In the genomic region with DNA sequence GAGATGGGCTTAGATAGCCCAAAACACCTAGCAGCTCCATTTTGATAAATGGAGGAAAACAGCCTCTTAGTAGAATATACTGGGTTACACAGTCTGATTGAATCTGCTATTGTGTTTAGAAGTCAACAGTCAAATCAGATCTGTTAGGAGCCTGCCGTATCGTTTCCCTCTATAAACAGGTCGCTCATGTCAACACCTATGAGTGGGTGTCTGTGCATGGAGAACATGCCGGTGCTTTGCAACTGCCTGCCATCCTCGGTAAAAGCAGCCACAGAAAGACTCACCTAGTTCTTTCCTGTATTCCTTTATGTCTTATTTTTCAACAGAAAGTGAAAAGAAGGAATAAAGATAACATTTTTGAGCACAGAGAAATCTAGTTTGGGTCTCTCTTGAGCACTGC, we compare ENCODE assay signal across 14 cellular contexts.
A peak's percentile ranks its signal among the peaks of the same experiment; 100 is the strongest.
DNase-seq lines count a peak whose midpoint lies in the region; ATAC-seq and TF ChIP-seq lines count a peak whose summit lies in the region.
"Had no signal": no experiment of that assay in that cellular context is flagged by ENCODE, and none has a peak within 500 bp of the region (broad histone marks: within the 10 kb centered on the region; RNA-seq: fewer than 3 reads in every experiment).

No MANE protein-coding gene starts in this region.

- H3K4me3 Mint-ChIP-seq in activated CD4-positive, alpha-beta T cell treated with anti-CD3 and anti-CD28 coated beads for 36 hours = peak overlapping the region; percentile 48
- H3K4me3 Mint-ChIP-seq in T-helper 2 cell treated with Interferon-gamma antibody and Interleukin-4, amounts not matched to agents 5 μg/mL and 100 μg/mL, for 36 hours = peak overlapping the region; percentile 74
- H3K4me3 Mint-ChIP-seq: naive B cell had no signal

- H3K9me3 ChIP-seq in cardiac muscle cell (ENCODE audit: low read depth) = no peaks in the 10 kb centered on the region
- no peaks in the 10 kb centered on the region for H3K9me3 ChIP-seq in MM.1S (replicated peaks; ENCODE audit: insufficient read depth, low read length)
- H3K9me3 ChIP-seq: thyroid gland had no signal

- H3K27ac ChIP-seq in cardiac muscle cell (peak overlapping the region; percentile 58), MM.1S (ENCODE audit: low read length) (no peak overlapping the region)

- H4K20me1 ChIP-seq in MM.1S (ENCODE audit: insufficient read depth, low read length) = no peaks in the 10 kb centered on the region

- CTCF ChIA-PET in activated CD4-positive, alpha-beta T cell treated with anti-CD3 and anti-CD28 coated beads for 36 hours (lab: Charles Lee) = interaction anchor here (0.5 to 2.7 kb wide), 9 partner anchors 9 to 268 kb away, joined by 3 to 11 read pairs (median 3); no protein-coding TSS in a partner anchor

- peaks cover 25% of the 10 kb centered on the region for H3K79me2 ChIP-seq in MM.1S (ENCODE audit: low read length)

- H3K36me3 Mint-ChIP-seq in activated CD4-positive, alpha-beta T cell treated with anti-CD3 and anti-CD28 coated beads for 36 hours (ENCODE audit: low read depth) = peaks cover 94% of the 10 kb centered on the region
- H3K36me3 Mint-ChIP-seq in T-helper 2 cell treated with Interferon-gamma antibody and Interleukin-4, amounts not matched to agents 5 μg/mL and 100 μg/mL, for 36 hours (ENCODE audit: low read depth) = peaks cover 93% of the 10 kb centered on the region

- H3K27ac Mint-ChIP-seq in activated CD4-positive, alpha-beta T cell treated with anti-CD3 and anti-CD28 coated beads for 36 hours = peak overlapping the region; percentile 89
- H3K27ac Mint-ChIP-seq in T-helper 2 cell treated with Interferon-gamma antibody and Interleukin-4, amounts not matched to agents 5 μg/mL and 100 μg/mL, for 36 hours = peak overlapping the region; percentile 85

- no peaks in the 10 kb centered on the region for H3K27me3 Mint-ChIP-seq in activated CD4-positive, alpha-beta T cell treated with anti-CD3 and anti-CD28 coated beads for 36 hours
- no peaks in the 10 kb centered on the region for H3K27me3 Mint-ChIP-seq in T-helper 2 cell treated with Interferon-gamma antibody and Interleukin-4, amounts not matched to agents 5 μg/mL and 100 μg/mL, for 36 hours (ENCODE audit: low read depth)
- H3K27me3 Mint-ChIP-seq: naive B cell had no signal

- H3K4me1 Mint-ChIP-seq in activated CD4-positive, alpha-beta T cell treated with anti-CD3 and anti-CD28 coated beads for 36 hours = peaks cover 98% of the 10 kb centered on the region
- peaks cover 92% of the 10 kb centered on the region for H3K4me1 Mint-ChIP-seq in T-helper 2 cell treated with Interferon-gamma antibody and Interleukin-4, amounts not matched to agents 5 μg/mL and 100 μg/mL, for 36 hours (ENCODE audit: low read depth)

- H3K36me3 ChIP-seq in cardiac muscle cell (no peaks in the 10 kb centered on the region), MM.1S (replicated peaks; ENCODE audit: insufficient read depth, low read length) (peaks cover 25% of the 10 kb centered on the region; the same call in 1 of the 2 replicates)

- peaks cover 47% of the 10 kb centered on the region for H3K4me1 ChIP-seq in cardiac muscle cell (ENCODE audit: low read depth)
- H3K4me1 ChIP-seq in MM.1S (ENCODE audit: low read length) = peaks cover 21% of the 10 kb centered on the region

- no peak overlapping the region for H3K4me2 ChIP-seq in MM.1S (ENCODE audit: low read depth, low read length)

- H3F3A ChIP-seq in MM.1S (ENCODE audit: insufficient read depth, low read length) = no peaks in the 10 kb centered on the region

- H3K27me3 ChIP-seq in cardiac muscle cell (no peaks in the 10 kb centered on the region), MM.1S (replicated peaks; ENCODE audit: insufficient read depth, low read length) (no peaks in the 10 kb centered on the region)
- H3K27me3 ChIP-seq: thyroid gland had no signal

- TF ChIP-seq CTCF in cardiac muscle cell (IDR thresholded peaks at IDR 0.05; ENCODE audit: low read depth, low read length) (no peak), MM.1S (IDR thresholded peaks at IDR 0.05; ENCODE audit: low read length) (no peak)

- no peak overlapping the region for H3K4me3 ChIP-seq in cardiac muscle cell
- no peak overlapping the region for H3K4me3 ChIP-seq in MM.1S (ENCODE audit: low read length)
- H3K4me3 ChIP-seq: thyroid gland had no signal

- DNase-seq in activated CD4-positive, alpha-beta T cell treated with anti-CD3 and anti-CD28 coated beads for 36 hours = peak; percentile 48
- DNase-seq in activated CD4-positive, alpha-beta T cell treated with anti-CD3 and anti-CD28 coated beads, Interleukin-2, amount 50 U/mL, for 1 hour = no peak
- no peak for DNase-seq in T-helper 2 cell treated with Interferon-gamma antibody and Interleukin-4, amounts not matched to agents 5 μg/mL and 100 μg/mL, for 36 hours (ENCODE audit: low spot score)
- DNase-seq in cardiac muscle cell (ENCODE audit: low read depth in 1 of 2, low spot score in 1 of 2) = peak in 1 of 2 donors; percentile 83
- peak; percentile 32 for DNase-seq in stimulated activated CD8-positive, alpha-beta memory T cell treated with anti-CD3 and anti-CD28 coated beads, Interleukin-4, amount 100 ng/mL, for 48 hours
- no peak for DNase-seq in DMS114 treated with DMSO at 0.1 percent for 48 hours (lab: John Stamatoyannopoulos, UW; ENCODE audit: unreplicated experiment)
- DNase-seq in MM.1S = no peak
- DNase-seq: glutamatergic neuron, naive B cell, NCI-H2029, NCI-H69, thyroid gland had no signal

- no peaks in the 10 kb centered on the region for H3K9me3 Mint-ChIP-seq in activated CD4-positive, alpha-beta T cell treated with anti-CD3 and anti-CD28 coated beads for 36 hours (ENCODE audit: low read depth)
- no peaks in the 10 kb centered on the region for H3K9me3 Mint-ChIP-seq in T-helper 2 cell treated with Interferon-gamma antibody and Interleukin-4, amounts not matched to agents 5 μg/mL and 100 μg/mL, for 36 hours
- H3K9me3 Mint-ChIP-seq: naive B cell had no signal

- peak; percentile 7 for ATAC-seq in activated CD4-positive, alpha-beta T cell treated with anti-CD3 and anti-CD28 coated beads for 36 hours
- ATAC-seq in GM19324 (IDR thresholded peaks at IDR 0.05; ENCODE audit: low FRiP score, unreplicated experiment) = no peak
- ATAC-seq: HCT116 had no signal

- H3K9ac ChIP-seq in MM.1S (ENCODE audit: low read length) = no peak overlapping the region

- no peak overlapping the region for H2AFZ ChIP-seq in MM.1S (ENCODE audit: low read length)

- no peaks in the 10 kb centered on the region for H3K9me2 ChIP-seq in MM.1S (replicated peaks; ENCODE audit: insufficient read depth, low read length)

- intact Hi-C loops in activated CD4-positive, alpha-beta T cell treated with anti-CD3 and anti-CD28 coated beads for 36 hours (cut with DNase I, micrococcal nuclease) = no loop called here

- POLR2A ChIA-PET in activated CD4-positive, alpha-beta T cell treated with anti-CD3 and anti-CD28 coated beads for 36 hours (lab: Charles Lee) = interaction anchor here (1.0 to 1.4 kb wide), 4 partner anchors 9 to 198 kb away, joined by 3 to 4 read pairs (median 4); no protein-coding TSS in a partner anchor

Comparison
In these comparisons a context has a peak if more than half of its experiments do, and no peak if none do; other contexts are left out.
1. DNase-seq: peak in activated CD4-positive, alpha-beta T cell treated with anti-CD3 and anti-CD28 coated beads for 36 hours (single experiment) and stimulated activated CD8-positive, alpha-beta memory T cell treated with anti-CD3 and anti-CD28 coated beads, Interleukin-4, amount 100 ng/mL, for 48 hours (single experiment); none in activated CD4-positive, alpha-beta T cell treated with anti-CD3 and anti-CD28 coated beads, Interleukin-2, amount 50 U/mL, for 1 hour (single experiment), T-helper 2 cell treated with Interferon-gamma antibody and Interleukin-4, amounts not matched to agents 5 μg/mL and 100 μg/mL, for 36 hours (single experiment), DMS114 treated with DMSO at 0.1 percent for 48 hours (single experiment) and MM.1S (single experiment).